17 cellular contexts compared by ENCODE assay signal in genomic region chr3:147113293-147114045, GRCh38.
DNase-seq lines count a peak whose midpoint lies in the region; FAIRE-seq and TF ChIP-seq lines count a peak whose summit lies in the region.
"Had no signal": no experiment of that assay in that cellular context is flagged by ENCODE, and none has a peak within 500 bp of the region (broad histone marks: within the 10 kb centered on the region; RNA-seq: fewer than 3 reads in every experiment).

No MANE protein-coding gene starts in this region.

- no peaks in the 10 kb centered on the region for H3K9me3 ChIP-seq in AG04450 (ENCODE audit: control insufficient read depth, insufficient read depth, low read length)
- H3K9me3 ChIP-seq: Peyer's patch, upper lobe of right lung had no signal

- POLR2A ChIA-PET in AG04450 (lab: Yijun Ruan, JAX): no interaction called here
- POLR2A ChIA-PET in activated CD4-positive, alpha-beta memory T cell treated with anti-CD3 and anti-CD28 coated beads, Interleukin-2, amount 10 ng/mL, durations not matched to agents 7 days and 5 days (lab: Charles Lee): no interaction called here

- no peaks in the 10 kb centered on the region for H3K36me3 Mint-ChIP-seq in activated CD4-positive, alpha-beta memory T cell treated with anti-CD3 and anti-CD28 coated beads, Interleukin-2, amount 10 ng/mL, durations not matched to agents 7 days and 5 days (ENCODE audit: low read depth)
- H3K36me3 Mint-ChIP-seq: activated CD8-positive, alpha-beta memory T cell treated with anti-CD3 and anti-CD28 coated beads, Interleukin-2, amount 10 ng/mL, durations not matched to agents 7 days and 5 days; activated naive CD8-positive, alpha-beta T cell treated with anti-CD3 and anti-CD28 coated beads, Interleukin-2, amount 10 ng/mL, durations not matched to agents 7 days and 5 days had no signal

- in situ Hi-C loops in astrocyte of the cerebellum (cut with HindIII; ENCODE audit: low sequenced_read_pairs): no loop called here

- H3K27me3 ChIP-seq in AG04450 (ENCODE audit: control insufficient read depth, insufficient read depth, low read length): no peaks in the 10 kb centered on the region
- H3K27me3 ChIP-seq: Peyer's patch, upper lobe of right lung had no signal

- peak; percentile 75 for DNase-seq in AG04450 (ENCODE audit: low read depth, low spot score)
- DNase-seq in HTR-8/SVneo (ENCODE audit: insufficient read length, low spot score): peak; percentile 24
- peak; percentile 92 for DNase-seq in astrocyte of the cerebellum (ENCODE audit: low read depth)
- peak; percentile 2 for DNase-seq in hepatic stellate cell (ENCODE audit: low spot score)
- DNase-seq in OCI-M2 (lab: John Stamatoyannopoulos, UW; ENCODE audit: unreplicated experiment): no peak
- no peak for DNase-seq in cerebellar nuclear complex (lab: John Stamatoyannopoulos, UW)
- no peak for DNase-seq in activated CD4-positive, alpha-beta memory T cell treated with anti-CD3 and anti-CD28 coated beads, Interleukin-2, amount 10 ng/mL, durations not matched to agents 7 days and 5 days
- DNase-seq in NCI-H748 treated with DMSO at 0.1 percent for 48 hours (lab: John Stamatoyannopoulos, UW): no peak
- DNase-seq: activated CD8-positive, alpha-beta memory T cell treated with anti-CD3 and anti-CD28 coated beads, Interleukin-2, amount 10 ng/mL, durations not matched to agents 7 days and 5 days; activated naive CD8-positive, alpha-beta T cell treated with anti-CD3 and anti-CD28 coated beads, Interleukin-2, amount 10 ng/mL, durations not matched to agents 7 days and 5 days; endodermal cell; nephron progenitor cell; Peyer's patch; upper lobe of right lung had no signal

- no peak for FAIRE-seq in HTR-8/SVneo (lab: Jason Lieb, UNC)
- FAIRE-seq: G401.6, K562 had no signal

- H3K27ac Mint-ChIP-seq in activated CD4-positive, alpha-beta memory T cell treated with anti-CD3 and anti-CD28 coated beads, Interleukin-2, amount 10 ng/mL, durations not matched to agents 7 days and 5 days: no peak overlapping the region
- H3K27ac Mint-ChIP-seq: activated CD8-positive, alpha-beta memory T cell treated with anti-CD3 and anti-CD28 coated beads, Interleukin-2, amount 10 ng/mL, durations not matched to agents 7 days and 5 days; activated naive CD8-positive, alpha-beta T cell treated with anti-CD3 and anti-CD28 coated beads, Interleukin-2, amount 10 ng/mL, durations not matched to agents 7 days and 5 days; B cell; endodermal cell; nephron progenitor cell had no signal

- no peak overlapping the region for H3K4me3 Mint-ChIP-seq in activated CD4-positive, alpha-beta memory T cell treated with anti-CD3 and anti-CD28 coated beads, Interleukin-2, amount 10 ng/mL, durations not matched to agents 7 days and 5 days
- H3K4me3 Mint-ChIP-seq: activated CD8-positive, alpha-beta memory T cell treated with anti-CD3 and anti-CD28 coated beads, Interleukin-2, amount 10 ng/mL, durations not matched to agents 7 days and 5 days; activated naive CD8-positive, alpha-beta T cell treated with anti-CD3 and anti-CD28 coated beads, Interleukin-2, amount 10 ng/mL, durations not matched to agents 7 days and 5 days; B cell; endodermal cell; nephron progenitor cell had no signal

- H3K4me3 ChIP-seq in AG04450 (ENCODE audit: low read depth, low read length) (no peak overlapping the region), astrocyte of the cerebellum (ENCODE audit: low read depth, low read length) (no peak overlapping the region)
- H3K4me3 ChIP-seq: K562, Peyer's patch, upper lobe of right lung had no signal

- no peak overlapping the region for H3K27ac ChIP-seq in AG04450 (ENCODE audit: low read depth, low read length)
- H3K27ac ChIP-seq: Peyer's patch, upper lobe of right lung had no signal

- TF ChIP-seq CTCF in AG04450 (IDR thresholded peaks at IDR 0.05; ENCODE audit: low read depth, low read length) (no peak), astrocyte of the cerebellum (IDR thresholded peaks at IDR 0.05; ENCODE audit: low read depth, low read length, missing control alignments) (no peak)

- no peaks in the 10 kb centered on the region for H3K27me3 Mint-ChIP-seq in activated CD4-positive, alpha-beta memory T cell treated with anti-CD3 and anti-CD28 coated beads, Interleukin-2, amount 10 ng/mL, durations not matched to agents 7 days and 5 days
- H3K27me3 Mint-ChIP-seq: activated CD8-positive, alpha-beta memory T cell treated with anti-CD3 and anti-CD28 coated beads, Interleukin-2, amount 10 ng/mL, durations not matched to agents 7 days and 5 days; activated naive CD8-positive, alpha-beta T cell treated with anti-CD3 and anti-CD28 coated beads, Interleukin-2, amount 10 ng/mL, durations not matched to agents 7 days and 5 days; B cell had no signal

- peaks cover 3% of the 10 kb centered on the region for H3K9me3 Mint-ChIP-seq in activated CD4-positive, alpha-beta memory T cell treated with anti-CD3 and anti-CD28 coated beads, Interleukin-2, amount 10 ng/mL, durations not matched to agents 7 days and 5 days
- H3K9me3 Mint-ChIP-seq: endodermal cell had no signal

- CTCF ChIA-PET in AG04450 (lab: Charles Lee): interaction anchor here (1.8 kb wide), 1 partner anchor 78 kb away, joined by 13 read pairs; no protein-coding TSS in a partner anchor
- CTCF ChIA-PET in activated CD4-positive, alpha-beta memory T cell treated with anti-CD3 and anti-CD28 coated beads, Interleukin-2, amount 10 ng/mL, durations not matched to agents 7 days and 5 days (lab: Charles Lee): no interaction called here

- H3K4me1 Mint-ChIP-seq in activated CD4-positive, alpha-beta memory T cell treated with anti-CD3 and anti-CD28 coated beads, Interleukin-2, amount 10 ng/mL, durations not matched to agents 7 days and 5 days: no peaks in the 10 kb centered on the region
- H3K4me1 Mint-ChIP-seq: activated CD8-positive, alpha-beta memory T cell treated with anti-CD3 and anti-CD28 coated beads, Interleukin-2, amount 10 ng/mL, durations not matched to agents 7 days and 5 days; activated naive CD8-positive, alpha-beta T cell treated with anti-CD3 and anti-CD28 coated beads, Interleukin-2, amount 10 ng/mL, durations not matched to agents 7 days and 5 days; B cell; endodermal cell; nephron progenitor cell had no signal

Comparison
In these comparisons a context has a peak if more than half of its experiments do, and no peak if none do; other contexts are left out.
1. DNase-seq: peak in AG04450 (single experiment), HTR-8/SVneo (single experiment), astrocyte of the cerebellum (single experiment) and hepatic stellate cell (single experiment); none in OCI-M2 (single experiment), cerebellar nuclear complex (0 of 2), activated CD4-positive, alpha-beta memory T cell treated with anti-CD3 and anti-CD28 coated beads, Interleukin-2, amount 10 ng/mL, durations not matched to agents 7 days and 5 days (single experiment) and NCI-H748 treated with DMSO at 0.1 percent for 48 hours (single experiment).